8 cellular contexts compared by ENCODE assay signal in genomic region chr6:16635810-16636602, GRCh38.
A peak's percentile ranks its signal among the peaks of the same experiment; 100 is the strongest.
DNase-seq lines count a peak whose midpoint lies in the region; ATAC-seq lines count a peak whose summit lies in the region.

No MANE protein-coding gene starts in this region.

- peaks cover 33% of the 10 kb centered on the region for H3K36me3 Mint-ChIP-seq in T-helper 1 cell treated with Interleukin-12 subunit alpha and Interleukin-12 subunit beta and Interleukin-4 antibody, amounts not matched to agents 30 μg/mL and 1 μg/mL, for 36 hours (ENCODE audit: low read depth)

- H3K4me3 ChIP-seq in neuronal stem cell (ENCODE audit: low read length in 2 of 2): no peak overlapping the region

- no peaks in the 10 kb centered on the region for H3K27me3 ChIP-seq in neuronal stem cell (ENCODE audit: control insufficient read depth in 3 of 3, insufficient read depth in 3 of 3, low read depth in 1 of 3, low read length in 3 of 3)

- no peak overlapping the region for H3K4ac ChIP-seq in neuronal stem cell (ENCODE audit: low read length)

- no peak overlapping the region for H3K4me3 Mint-ChIP-seq in T-helper 1 cell treated with Interleukin-12 subunit alpha and Interleukin-12 subunit beta and Interleukin-4 antibody, amounts not matched to agents 30 μg/mL and 1 μg/mL, for 36 hours

- no peak for DNase-seq in T-helper 1 cell
- DNase-seq in HT1080 (ENCODE audit: low read depth): peak; percentile 94
- DNase-seq in astrocyte of the hippocampus (ENCODE audit: low read depth, low spot score): peak; percentile 88
- no peak for DNase-seq in neuronal stem cell (ENCODE audit: low spot score)
- no peak for DNase-seq in NCI-H1417 (lab: John Stamatoyannopoulos, UW)
- no peak for DNase-seq in 8988T

- no peak overlapping the region for H3K9ac ChIP-seq in neuronal stem cell (ENCODE audit: low read depth, low read length, poor library complexity)

- no peaks in the 10 kb centered on the region for H3K79me1 ChIP-seq in neuronal stem cell (ENCODE audit: low read depth, low read length)

- no peak overlapping the region for H2BK120ac ChIP-seq in neuronal stem cell (ENCODE audit: low read depth, low read length)

- no peaks in the 10 kb centered on the region for H3K36me3 ChIP-seq in neuronal stem cell (replicated peaks in 1 of 2; ENCODE audit: control insufficient read depth in 2 of 2, insufficient read depth in 2 of 2, low read length in 2 of 2)

- no peak overlapping the region for H3K23ac ChIP-seq in neuronal stem cell (ENCODE audit: low read depth, low read length, poor library complexity)

- H2BK15ac ChIP-seq in neuronal stem cell (ENCODE audit: low read length): no peak overlapping the region

- H3K14ac ChIP-seq in neuronal stem cell (ENCODE audit: low read length): no peak overlapping the region

- no peak overlapping the region for H2BK12ac ChIP-seq in neuronal stem cell (ENCODE audit: low read length)

- peak overlapping the region; percentile 25 for H2AFZ ChIP-seq in neuronal stem cell (ENCODE audit: low read length)

- H3K4me2 ChIP-seq in neuronal stem cell (ENCODE audit: insufficient read depth, low read length, poor library complexity, severe bottlenecking): no peak overlapping the region

- no peak for ATAC-seq in HG02870 (IDR thresholded peaks at IDR 0.05; ENCODE audit: unreplicated experiment)

- H3K9me3 ChIP-seq in neuronal stem cell (replicated peaks in 1 of 2; ENCODE audit: control insufficient read depth in 2 of 2, insufficient read depth in 1 of 2, low read depth in 1 of 2, low read length in 2 of 2): peaks cover 1 to 3% of the 10 kb centered on the region in 2 donors

- peak overlapping the region; percentile 79 for H3K18ac ChIP-seq in neuronal stem cell (ENCODE audit: low read length)

- H4K8ac ChIP-seq in neuronal stem cell (ENCODE audit: low read depth, low read length): no peak overlapping the region

- no peak overlapping the region for H2BK5ac ChIP-seq in neuronal stem cell (ENCODE audit: low read length)

- peak overlapping the region; percentile 48 for H3K27ac ChIP-seq in neuronal stem cell (replicated peaks; ENCODE audit: low read length)

- H2AK5ac ChIP-seq in neuronal stem cell (ENCODE audit: low read depth, low read length): no peak overlapping the region

- H4K91ac ChIP-seq in neuronal stem cell (ENCODE audit: low read depth, low read length, poor library complexity): no peak overlapping the region

- H3K27me3 Mint-ChIP-seq in T-helper 1 cell treated with Interleukin-12 subunit alpha and Interleukin-12 subunit beta and Interleukin-4 antibody, amounts not matched to agents 30 μg/mL and 1 μg/mL, for 36 hours (ENCODE audit: low read depth): no peaks in the 10 kb centered on the region

- H3K4me1 ChIP-seq in neuronal stem cell (ENCODE audit: control insufficient read depth in 2 of 2, insufficient read depth in 1 of 2, low read depth in 1 of 2, low read length in 2 of 2): peaks cover 0 to 18% of the 10 kb centered on the region in 2 donors

- H3K27ac Mint-ChIP-seq in T-helper 1 cell treated with Interleukin-12 subunit alpha and Interleukin-12 subunit beta and Interleukin-4 antibody, amounts not matched to agents 30 μg/mL and 1 μg/mL, for 36 hours: peak overlapping the region; percentile 32

- peaks cover 42% of the 10 kb centered on the region for H3K4me1 Mint-ChIP-seq in T-helper 1 cell treated with Interleukin-12 subunit alpha and Interleukin-12 subunit beta and Interleukin-4 antibody, amounts not matched to agents 30 μg/mL and 1 μg/mL, for 36 hours (ENCODE audit: low read depth)

- H3K9me3 Mint-ChIP-seq in T-helper 1 cell treated with Interleukin-12 subunit alpha and Interleukin-12 subunit beta and Interleukin-4 antibody, amounts not matched to agents 30 μg/mL and 1 μg/mL, for 36 hours: no peaks in the 10 kb centered on the region

- WGBS in neuronal stem cell (ENCODE audit: extremely low coverage in 2 of 2, insufficient read length in 2 of 2, insufficient replicate concordance in 1 of 2), 2 donors: no CpG with 5 or more reads among the region's 14 CpGs

Comparison
In these comparisons a context has a peak if more than half of its experiments do, and no peak if none do; other contexts are left out.
1. DNase-seq: peak in HT1080 (single experiment) and astrocyte of the hippocampus (single experiment); none in T-helper 1 cell (0 of 5), neuronal stem cell (single experiment), NCI-H1417 (0 of 3) and 8988T (single experiment).